17 cellular contexts compared by ENCODE assay signal in the genomic region with DNA sequence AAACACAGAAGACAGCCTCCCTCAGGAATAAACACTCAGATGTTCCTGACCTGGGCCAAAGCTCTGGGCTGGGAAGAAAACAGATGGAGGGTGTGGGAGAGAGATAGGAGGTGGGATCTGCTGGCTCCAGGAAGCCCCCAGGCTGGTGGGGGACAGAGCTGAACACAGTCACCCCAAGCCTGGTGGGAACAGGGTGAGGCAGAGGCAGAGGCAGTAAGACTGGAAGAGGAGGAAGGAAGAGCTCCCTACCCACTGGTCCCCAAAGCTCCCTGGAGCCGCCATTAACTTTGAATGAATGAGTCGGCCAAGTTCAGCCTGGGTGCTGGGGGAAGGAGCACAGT. TPM values are rescaled to one million over a fixed set of nuclear protein-coding genes. Genes with fewer than 3 reads are reported as not detected.
"Had no signal": no experiment of that assay in that cellular context is flagged by ENCODE, and none has a peak within 500 bp of the region (broad histone marks: within the 10 kb centered on the region; RNA-seq: fewer than 3 reads in every experiment).

No MANE protein-coding gene starts in this region.

- H3K27ac Mint-ChIP-seq: activated CD4-positive, alpha-beta memory T cell treated with anti-CD3 and anti-CD28 coated beads for 36 hours; activated naive CD8-positive, alpha-beta T cell; activated T-cell treated with anti-CD3 and anti-CD28 coated beads, Interleukin-2, amount 50 U/mL, for 24 hours; natural killer cell treated with Interleukin-12 subunit alpha and Interleukin-12 subunit beta and Interleukin-15 and Interleukin-18, amount 100 ng/mL, for 72 hours; T-cell had no signal

- H3K36me3 Mint-ChIP-seq: activated CD4-positive, alpha-beta memory T cell treated with anti-CD3 and anti-CD28 coated beads for 36 hours; activated naive CD8-positive, alpha-beta T cell; natural killer cell treated with Interleukin-12 subunit alpha and Interleukin-12 subunit beta and Interleukin-15 and Interleukin-18, amount 100 ng/mL, for 72 hours; T-cell had no signal

- H3K4me3 Mint-ChIP-seq: activated CD4-positive, alpha-beta memory T cell treated with anti-CD3 and anti-CD28 coated beads for 36 hours; activated T-cell treated with anti-CD3 and anti-CD28 coated beads, Interleukin-2, amount 50 U/mL, for 24 hours; natural killer cell treated with Interleukin-12 subunit alpha and Interleukin-12 subunit beta and Interleukin-15 and Interleukin-18, amount 100 ng/mL, for 72 hours had no signal

- ATAC-seq: body of pancreas; natural killer cell treated with Interleukin-12 subunit alpha and Interleukin-12 subunit beta and Interleukin-15 and Interleukin-18, amount 100 ng/mL, for 72 hours had no signal

- H3K36me3 ChIP-seq: colonic mucosa, esophagus muscularis mucosa, ovary, spleen, stomach had no signal

- H3K4me3 ChIP-seq: body of pancreas, colonic mucosa, ovary, testis had no signal

- H3K27me3 ChIP-seq: ovary, testis had no signal

- H3K27ac ChIP-seq: body of pancreas, colonic mucosa, esophagus muscularis mucosa, ovary, spleen, stomach, testis had no signal

- H3K9me3 Mint-ChIP-seq: activated CD4-positive, alpha-beta memory T cell treated with anti-CD3 and anti-CD28 coated beads for 36 hours; activated T-cell treated with anti-CD3 and anti-CD28 coated beads, Interleukin-2, amount 50 U/mL, for 24 hours; natural killer cell treated with Interleukin-12 subunit alpha and Interleukin-12 subunit beta and Interleukin-15 and Interleukin-18, amount 100 ng/mL, for 72 hours; T-cell had no signal

- H3K4me1 ChIP-seq: body of pancreas, colonic mucosa, testis had no signal

- DNase-seq: activated CD4-positive, alpha-beta memory T cell treated with anti-CD3 and anti-CD28 coated beads for 36 hours; activated effector memory CD4-positive, alpha-beta T cell treated with Interleukin-2 at 50 U/mL for 16 hours; activated T-cell treated with anti-CD3 and anti-CD28 coated beads, Interleukin-2, amount 50 U/mL, for 24 hours; amniotic stem cell; body of pancreas; central memory CD4-positive, alpha-beta T cell; colonic mucosa; mesendoderm; spleen; stomach; T-cell; T1000 had no signal

- H3K9me3 ChIP-seq: body of pancreas, colonic mucosa, esophagus muscularis mucosa, ovary, spleen, stomach, testis had no signal

RNA-seq across cellular contexts. Expression of a gene that starts 0.8 kb away (rescaled TPM):
- total RNA-seq: body of pancreas, colonic mucosa, spleen, stomach, T-cell had no signal
